In genomic region chr17:45283711-45284110, GRCh38 we compare ENCODE assay signal across 12 cellular contexts. TPM values are rescaled to one million over a fixed set of nuclear protein-coding genes. Genes with fewer than 3 reads are reported as not detected.
DNase-seq lines count a peak whose midpoint lies in the region; ATAC-seq, FAIRE-seq and TF ChIP-seq lines count a peak whose summit lies in the region.
"Had no signal": no experiment of that assay in that cellular context is flagged by ENCODE, and none has a peak within 500 bp of the region (broad histone marks: within the 10 kb centered on the region; RNA-seq: fewer than 3 reads in every experiment).

No MANE protein-coding gene starts in this region.

- peak overlapping the region; percentile 53 for H3K27ac Mint-ChIP-seq in activated CD4-positive, alpha-beta T cell treated with anti-CD3 and anti-CD28 coated beads, Interleukin-2, amount 10 ng/mL, durations not matched to agents 24 days and 14 days
- H3K27ac Mint-ChIP-seq in activated B cell treated with CpG ODN at 0.5 μM for 24 hours: peak overlapping the region; percentile 19

- H3K9me3 Mint-ChIP-seq in activated CD4-positive, alpha-beta T cell treated with anti-CD3 and anti-CD28 coated beads, Interleukin-2, amount 10 ng/mL, durations not matched to agents 24 days and 14 days: no peaks in the 10 kb centered on the region
- H3K9me3 Mint-ChIP-seq in activated B cell treated with CpG ODN at 0.5 μM for 24 hours: no peaks in the 10 kb centered on the region

- no peaks in the 10 kb centered on the region for H3K27me3 Mint-ChIP-seq in activated CD4-positive, alpha-beta T cell treated with anti-CD3 and anti-CD28 coated beads, Interleukin-2, amount 10 ng/mL, durations not matched to agents 24 days and 14 days
- no peaks in the 10 kb centered on the region for H3K27me3 Mint-ChIP-seq in activated B cell treated with CpG ODN at 0.5 μM for 24 hours

- no peak overlapping the region for H3K4me3 Mint-ChIP-seq in activated CD4-positive, alpha-beta T cell treated with anti-CD3 and anti-CD28 coated beads, Interleukin-2, amount 10 ng/mL, durations not matched to agents 24 days and 14 days
- H3K4me3 Mint-ChIP-seq in activated B cell treated with CpG ODN at 0.5 μM for 24 hours: no peak overlapping the region

- peak overlapping the region; percentile 51 to 79 (median 68) for H3K27ac ChIP-seq in esophagus squamous epithelium
- peak overlapping the region; percentile 95 for H3K27ac ChIP-seq in skeletal muscle tissue (ENCODE audit: low read depth, low read length)

- CTCF ChIA-PET in activated B cell treated with CpG ODN at 0.5 μM for 24 hours (lab: Charles Lee): interaction anchor here (0.6 to 4.4 kb wide), 11 partner anchors 10 to 103 kb away, joined by 3 to 34 read pairs (median 7); partner anchors contain the start of gene MAP3K14

- no peak for DNase-seq in activated CD4-positive, alpha-beta T cell treated with anti-CD3 and anti-CD28 coated beads, Interleukin-2, amount 10 ng/mL, durations not matched to agents 24 days and 14 days
- DNase-seq in activated CD4-positive, alpha-beta T cell treated with anti-CD3 and anti-CD28 coated beads for 48 hours: no peak
- DNase-seq in activated B cell treated with CpG ODN at 0.5 μM for 24 hours (no peak), esophagus squamous epithelium (lab: John Stamatoyannopoulos, UW) (no peak), cortex of kidney (lab: John Stamatoyannopoulos, UW) (no peak), GM12891 (ENCODE audit: insufficient read length, low spot score) (no peak), NCI-H187 treated with DMSO at 0.1 percent for 48 hours (lab: John Stamatoyannopoulos, UW) (no peak)
- DNase-seq: MG63, thyroid gland had no signal

- H3K4me1 ChIP-seq in esophagus squamous epithelium (peaks cover 23 to 62% (median 30%) of the 10 kb centered on the region in 3 donors), skeletal muscle tissue (ENCODE audit: control insufficient read depth in 3 of 3, insufficient read depth in 3 of 3, low read length in 3 of 3) (peaks cover 50 to 57% (median 56%) of the 10 kb centered on the region in 3 donors)

- no peak for ATAC-seq in activated B cell treated with CpG ODN at 0.5 μM for 24 hours (ENCODE audit: low read depth)

- H3K36me3 Mint-ChIP-seq in activated CD4-positive, alpha-beta T cell treated with anti-CD3 and anti-CD28 coated beads, Interleukin-2, amount 10 ng/mL, durations not matched to agents 24 days and 14 days (ENCODE audit: low read depth): peaks cover 66% of the 10 kb centered on the region
- peaks cover 83% of the 10 kb centered on the region for H3K36me3 Mint-ChIP-seq in activated B cell treated with CpG ODN at 0.5 μM for 24 hours (ENCODE audit: low read depth)

- H3K27me3 ChIP-seq in esophagus squamous epithelium: no peaks in the 10 kb centered on the region
- H3K27me3 ChIP-seq in skeletal muscle tissue (ENCODE audit: control insufficient read depth in 3 of 3, insufficient read depth in 3 of 3, low read length in 3 of 3): no peaks in the 10 kb centered on the region
- H3K27me3 ChIP-seq: MG63, thyroid gland had no signal

- no peak overlapping the region for H3K4me3 ChIP-seq in esophagus squamous epithelium
- peak overlapping the region in 1 of 3 donors; percentile 60 for H3K4me3 ChIP-seq in skeletal muscle tissue (ENCODE audit: low read length in 3 of 3)
- H3K4me3 ChIP-seq: MG63, mucosa of descending colon, thyroid gland had no signal

- H3K36me3 ChIP-seq in esophagus squamous epithelium (peaks cover 20 to 100% (median 22%) of the 10 kb centered on the region in 3 donors), skeletal muscle tissue (ENCODE audit: control insufficient read depth in 3 of 3, insufficient read depth in 3 of 3, low read length in 3 of 3) (peaks cover 16 to 36% (median 31%) of the 10 kb centered on the region in 3 donors)

- intact Hi-C loops in activated CD4-positive, alpha-beta T cell treated with anti-CD3 and anti-CD28 coated beads, Interleukin-2, amount 10 ng/mL, durations not matched to agents 24 days and 14 days (cut with micrococcal nuclease): no loop called here
- intact Hi-C loops in activated B cell treated with CpG ODN at 0.5 μM for 24 hours (cut with micrococcal nuclease): loop anchor here (1.0 kb wide), 1 partner anchor 34 kb away; the partner anchor contains the start of gene MAP3K14
- intact Hi-C loops in esophagus squamous epithelium (cut with DNase I): no loop called here

- H3K9ac ChIP-seq in skeletal muscle tissue (ENCODE audit: low read depth in 1 of 3, low read length in 3 of 3): peak overlapping the region; percentile 5 to 79 (median 33)

- 81 to 89% methylated on average over 4 to 7 of the region's 10 CpGs for WGBS in esophagus squamous epithelium, 2 donors

- TF ChIP-seq POLR2A in esophagus squamous epithelium (IDR thresholded peaks at IDR 0.05) (no peak), GM12891 (IDR thresholded peaks at IDR 0.05; ENCODE audit: low read depth, low read length) (no peak)

- FAIRE-seq in GM12891 (lab: Jason Lieb, UNC): no peak
- FAIRE-seq: A204.1 had no signal

- H3K4me1 Mint-ChIP-seq in activated CD4-positive, alpha-beta T cell treated with anti-CD3 and anti-CD28 coated beads, Interleukin-2, amount 10 ng/mL, durations not matched to agents 24 days and 14 days: peaks cover 8% of the 10 kb centered on the region
- H3K4me1 Mint-ChIP-seq in activated B cell treated with CpG ODN at 0.5 μM for 24 hours: peaks cover 4% of the 10 kb centered on the region

- TF ChIP-seq CTCF in activated B cell treated with CpG ODN at 0.5 μM for 24 hours (IDR thresholded peaks at IDR 0.05) (no peak), esophagus squamous epithelium (IDR thresholded peaks at IDR 0.05) (no peak)

- H3K9me3 ChIP-seq in esophagus squamous epithelium (no peaks in the 10 kb centered on the region), skeletal muscle tissue (ENCODE audit: control insufficient read depth in 3 of 3, low read length in 3 of 3) (no peaks in the 10 kb centered on the region)
- H3K9me3 ChIP-seq: MG63, mucosa of descending colon, thyroid gland had no signal

- POLR2A ChIA-PET in activated B cell treated with CpG ODN at 0.5 μM for 24 hours (lab: Charles Lee): interaction anchor here (0.6 to 15.1 kb wide), 8 partner anchors 12 to 99 kb away, joined by 3 to 291 read pairs (median 4); partner anchors contain the start of gene MAP3K14

TF ChIP-seq in GM12891, 5 proteins besides CTCF, POLR2A, EP300 and RAD21:
- TF ChIP-seq PAX5 (IDR thresholded peaks at IDR 0.05; ENCODE audit: insufficient read depth, low read length, severe bottlenecking) (no peak), POLR2AphosphoS5 (IDR thresholded peaks at IDR 0.05; ENCODE audit: low read depth, low read length) (no peak), TAF1 (IDR thresholded peaks at IDR 0.05; ENCODE audit: low read depth, low read length) (no peak), POU2F2 (IDR thresholded peaks at IDR 0.05; ENCODE audit: low read depth, low read length) (no peak), SPI1 (IDR thresholded peaks at IDR 0.05; ENCODE audit: low read depth, low read length) (no peak)

RNA-seq across cellular contexts. Expression of gene SPATA32, which starts 21.8 kb away (rescaled TPM):
- total RNA-seq in activated CD4-positive, alpha-beta T cell treated with anti-CD3 and anti-CD28 coated beads, Interleukin-2, amount 10 ng/mL, durations not matched to agents 24 days and 14 days: 0.28 and 0.40 TPM in 2 replicates
- total RNA-seq in activated B cell treated with CpG ODN at 0.5 μM for 24 hours (0.27 and 0.39 TPM in 2 replicates), esophagus squamous epithelium (not detected), skeletal muscle tissue (not detected)
- polyA plus RNA-seq in GM12891 (2012; ENCODE audit: low read depth, missing spikeins): 0.35 TPM
- total RNA-seq: thyroid gland had no signal

RNA-seq across cellular contexts. Expression of gene MAP3K14, which starts 33.1 kb away (rescaled TPM):
- 57.4 and 61.0 TPM in 2 replicates for total RNA-seq in activated CD4-positive, alpha-beta T cell treated with anti-CD3 and anti-CD28 coated beads, Interleukin-2, amount 10 ng/mL, durations not matched to agents 24 days and 14 days
- 81.2 and 88.6 TPM in 2 replicates for total RNA-seq in activated B cell treated with CpG ODN at 0.5 μM for 24 hours
- 10 to 100 TPM in 1 of 4 donors, 1 to 10 TPM in 3; 3.7 to 14.7 (median 6.7) TPM for total RNA-seq in esophagus squamous epithelium
- total RNA-seq in skeletal muscle tissue: 1.6 TPM
- 12.4 TPM for polyA plus RNA-seq in GM12891 (2012; ENCODE audit: low read depth, missing spikeins)
